8 cellular contexts compared by ENCODE assay signal in the genomic region with DNA sequence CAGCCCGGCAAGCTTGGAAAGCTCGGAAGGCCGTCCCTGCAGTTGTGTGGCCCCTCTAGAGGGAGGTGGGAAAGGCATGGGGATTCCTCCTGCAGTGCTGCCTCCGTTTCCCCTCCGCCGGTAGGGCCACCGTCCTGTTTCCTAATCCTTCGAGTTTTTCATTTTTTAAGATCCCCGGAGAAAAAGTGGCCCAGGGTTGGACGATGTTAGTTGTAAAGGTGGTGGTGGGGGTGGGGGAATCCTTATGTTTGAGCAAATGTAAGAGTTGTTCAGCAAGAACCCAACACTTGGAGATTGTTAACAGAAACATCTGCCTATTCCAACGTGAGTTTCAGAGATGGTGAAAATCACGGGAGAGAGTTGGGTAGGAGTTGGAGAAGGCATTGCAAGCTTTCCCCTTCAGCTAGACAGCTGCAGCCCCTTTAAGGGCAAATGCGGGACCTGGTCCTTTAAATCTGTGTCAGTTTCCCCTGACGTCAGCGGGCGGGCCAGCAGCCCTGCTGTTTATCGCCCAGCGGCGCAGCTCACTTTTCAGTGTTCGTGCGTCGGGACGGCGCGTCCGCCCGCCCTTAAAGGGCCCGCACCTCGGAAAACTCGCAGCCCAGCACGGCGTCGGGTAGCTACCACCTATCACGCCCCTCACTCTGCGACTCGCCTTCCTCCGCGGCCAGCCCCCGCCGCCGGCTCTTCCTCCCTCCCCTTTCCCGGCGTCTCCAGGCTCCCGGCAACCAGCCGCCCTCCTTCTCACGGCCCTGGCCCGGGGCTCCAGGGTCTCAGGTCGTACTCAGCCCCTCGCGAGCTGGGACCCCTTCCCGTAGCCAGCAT. TPM values are rescaled to one million over a fixed set of nuclear protein-coding genes. Genes with fewer than 3 reads are reported as not detected.
A peak's percentile ranks its signal among the peaks of the same experiment; 100 is the strongest.
DNase-seq lines count a peak whose midpoint lies in the region; ATAC-seq lines count a peak whose summit lies in the region.

A gene (plus strand): TSS at position 534 of the 825 bp plus-strand sequence. CDS start 521 bp downstream, outside the sequence.

- H3K14ac ChIP-seq in mesenchymal stem cell (ENCODE audit: low read length in 2 of 2): peak within 1 kb of the TSS in 1 of 2 experiments; percentile 96

- peak within 1 kb of the TSS; percentile 88 for H3K9ac ChIP-seq in NT2/D1 (ENCODE audit: insufficient read length, low read depth)
- H3K9ac ChIP-seq in endocrine pancreas (ENCODE audit: control insufficient read depth, insufficient read depth, low read length): peak within 1 kb of the TSS; percentile 87
- peak within 1 kb of the TSS; percentile 92 for H3K9ac ChIP-seq in mesenchymal stem cell (ENCODE audit: low read length)

- H3K4me1 ChIP-seq in NT2/D1 (ENCODE audit: insufficient read depth, insufficient read length) (peaks cover 8% of the 10 kb centered on the region), endocrine pancreas (ENCODE audit: control insufficient read depth, insufficient read depth, low read length) (no peaks in the 10 kb centered on the region), mesenchymal stem cell (ENCODE audit: control insufficient read depth, insufficient read depth, low read depth, low read length) (peaks cover 20% of the 10 kb centered on the region)

- ATAC-seq in GM21367 (IDR thresholded peaks at IDR 0.05; ENCODE audit: unreplicated experiment): peak; percentile 84
- ATAC-seq in activated CD8-positive, alpha-beta memory T cell treated with anti-CD3 and anti-CD28 coated beads, Interleukin-2, amount 10 ng/mL, durations not matched to agents 7 days and 5 days: peak; percentile 96

- peak within 1 kb of the TSS in 1 of 2 experiments; percentile 84 for H3K4ac ChIP-seq in mesenchymal stem cell (ENCODE audit: low read depth in 1 of 2, low read length in 2 of 2)

- H3K36me3 Mint-ChIP-seq in activated CD8-positive, alpha-beta memory T cell treated with anti-CD3 and anti-CD28 coated beads, Interleukin-2, amount 10 ng/mL, durations not matched to agents 7 days and 5 days: no peaks in the 10 kb centered on the region

- H2AK5ac ChIP-seq in mesenchymal stem cell (ENCODE audit: low read length, severe bottlenecking): no peak within 1 kb of the TSS

- peak within 1 kb of the TSS; percentile 81 for H3K4me2 ChIP-seq in mesenchymal stem cell (ENCODE audit: low read length, poor library complexity, severe bottlenecking)

- no peak within 1 kb of the TSS for H2BK120ac ChIP-seq in mesenchymal stem cell (ENCODE audit: low read depth, low read length)

- peak within 1 kb of the TSS; percentile 70 for H4K8ac ChIP-seq in mesenchymal stem cell (ENCODE audit: low read length)

- H3K36me3 ChIP-seq in NT2/D1 (ENCODE audit: insufficient read depth, insufficient read length, low read length) (peaks cover 25% of the 10 kb centered on the region), endocrine pancreas (ENCODE audit: control insufficient read depth, insufficient read depth, low read length) (no peaks in the 10 kb centered on the region), mesenchymal stem cell (ENCODE audit: control insufficient read depth in 1 of 2, insufficient read depth in 2 of 2, low read depth in 1 of 2, low read length in 2 of 2) (peaks cover 20 to 26% of the 10 kb centered on the region in 2 experiments)

- no peaks in the 10 kb centered on the region for H3K27me3 ChIP-seq in NT2/D1 (ENCODE audit: insufficient read depth, insufficient read length)
- no peaks in the 10 kb centered on the region for H3K27me3 ChIP-seq in endocrine pancreas (ENCODE audit: control insufficient read depth, insufficient read depth, low read length)
- no peaks in the 10 kb centered on the region for H3K27me3 ChIP-seq in mesenchymal stem cell (ENCODE audit: control insufficient read depth in 1 of 2, insufficient read depth in 1 of 2, low read length in 2 of 2)

- CTCF ChIA-PET in activated CD8-positive, alpha-beta memory T cell treated with anti-CD3 and anti-CD28 coated beads, Interleukin-2, amount 10 ng/mL, durations not matched to agents 7 days and 5 days (lab: Charles Lee): interaction anchor here (0.7 to 5.4 kb wide), 8 partner anchors 8 to 395 kb away, joined by 3 to 108 read pairs (median 4); a partner anchor contains a TSS

- WGBS in mesenchymal stem cell: 3% methylated on average over 39 of the region's 51 CpGs

- peak within 1 kb of the TSS; percentile 64 to 88 for H3K18ac ChIP-seq in mesenchymal stem cell (ENCODE audit: low read depth in 1 of 2, low read length in 2 of 2)

- peak within 1 kb of the TSS in 1 of 2 experiments; percentile 87 for H3K23ac ChIP-seq in mesenchymal stem cell (ENCODE audit: low read length in 2 of 2)

- no peaks in the 10 kb centered on the region for H3K9me3 Mint-ChIP-seq in activated CD8-positive, alpha-beta memory T cell treated with anti-CD3 and anti-CD28 coated beads, Interleukin-2, amount 10 ng/mL, durations not matched to agents 7 days and 5 days (ENCODE audit: low read depth)

- H3K79me1 ChIP-seq in mesenchymal stem cell (replicated peaks; ENCODE audit: low read length, poor library complexity, severe bottlenecking): peaks cover 14% of the 10 kb centered on the region

- DNase-seq in COLO829 (ENCODE audit: low spot score): peak; percentile 82
- peak in 72 of 76 experiments; percentile 34 to 88 (median 75) for DNase-seq in HUDEP-2 (lab: John Stamatoyannopoulos, UW; ENCODE audit: unreplicated experiment in 76 of 76)
- peak; percentile 93 for DNase-seq in NT2/D1 (ENCODE audit: low read depth, low spot score)
- DNase-seq in activated CD8-positive, alpha-beta memory T cell treated with anti-CD3 and anti-CD28 coated beads, Interleukin-2, amount 10 ng/mL, durations not matched to agents 7 days and 5 days: peak; percentile 95
- peak; percentile 95 for DNase-seq in mesenchymal stem cell
- peak; percentile 78 for DNase-seq in stimulated activated CD8-positive, alpha-beta memory T cell treated with anti-CD3 and anti-CD28 coated beads, Interleukin-12 subunit alpha, Interleukin-12 subunit beta, amount 100 ng/mL, for 4 hours (ENCODE audit: low read depth)

- peak within 1 kb of the TSS in 1 of 2 experiments; percentile 68 for H2BK12ac ChIP-seq in mesenchymal stem cell (ENCODE audit: low read length in 2 of 2)

- peak within 1 kb of the TSS; percentile 80 for H3K4me3 ChIP-seq in NT2/D1 (ENCODE audit: insufficient read length, low read depth)
- H3K4me3 ChIP-seq in endocrine pancreas (ENCODE audit: control insufficient read depth, insufficient read depth, low read length): peak within 1 kb of the TSS; percentile 63
- peak within 1 kb of the TSS; percentile 79 to 94 for H3K4me3 ChIP-seq in mesenchymal stem cell (ENCODE audit: insufficient read depth in 1 of 2, low read depth in 1 of 2, low read length in 2 of 2)

- peak within 1 kb of the TSS; percentile 10 for H2BK5ac ChIP-seq in mesenchymal stem cell (ENCODE audit: low read depth, low read length, poor library complexity, severe bottlenecking)

- H3K9me3 ChIP-seq in NT2/D1 (ENCODE audit: insufficient read depth, low read length) (no peaks in the 10 kb centered on the region), endocrine pancreas (ENCODE audit: control insufficient read depth, low read length) (no peaks in the 10 kb centered on the region), mesenchymal stem cell (ENCODE audit: control insufficient read depth, low read length) (no peaks in the 10 kb centered on the region)

- peak within 1 kb of the TSS; percentile 70 for H4K91ac ChIP-seq in mesenchymal stem cell (ENCODE audit: low read length)

- H2AFZ ChIP-seq in mesenchymal stem cell (ENCODE audit: low read depth, low read length): peak within 1 kb of the TSS; percentile 84

- peaks cover 33% of the 10 kb centered on the region for H3K4me1 Mint-ChIP-seq in activated CD8-positive, alpha-beta memory T cell treated with anti-CD3 and anti-CD28 coated beads, Interleukin-2, amount 10 ng/mL, durations not matched to agents 7 days and 5 days

- H2BK15ac ChIP-seq in mesenchymal stem cell (ENCODE audit: low read depth, poor library complexity, severe bottlenecking): peak within 1 kb of the TSS; percentile 83

- no peaks in the 10 kb centered on the region for H3K27me3 Mint-ChIP-seq in activated CD8-positive, alpha-beta memory T cell treated with anti-CD3 and anti-CD28 coated beads, Interleukin-2, amount 10 ng/mL, durations not matched to agents 7 days and 5 days

- peak within 1 kb of the TSS; percentile 85 for H3K27ac Mint-ChIP-seq in activated CD8-positive, alpha-beta memory T cell treated with anti-CD3 and anti-CD28 coated beads, Interleukin-2, amount 10 ng/mL, durations not matched to agents 7 days and 5 days

- H3K27ac ChIP-seq in mesenchymal stem cell (ENCODE audit: low read length, poor library complexity, severe bottlenecking): peak within 1 kb of the TSS; percentile 55

- peak within 1 kb of the TSS; percentile 90 for H3K4me3 Mint-ChIP-seq in activated CD8-positive, alpha-beta memory T cell treated with anti-CD3 and anti-CD28 coated beads, Interleukin-2, amount 10 ng/mL, durations not matched to agents 7 days and 5 days

RNA-seq across cellular contexts. Expression of the gene that starts here (rescaled TPM):
- 10 to 100 TPM; 18.9 to 21.3 TPM for total RNA-seq in activated CD8-positive, alpha-beta memory T cell treated with anti-CD3 and anti-CD28 coated beads, Interleukin-2, amount 10 ng/mL, durations not matched to agents 7 days and 5 days
- 32.2 TPM for polyA plus RNA-seq in mesenchymal stem cell (2013, experiment 1 of 2)
- polyA plus RNA-seq in mesenchymal stem cell (2013, experiment 2 of 2): 32.8 TPM

Comparison
In these comparisons a context has a peak if more than half of its experiments do, and no peak if none do; other contexts are left out.
1. Peak in every context shown above with its lines: DNase-seq, ATAC-seq, H3K4me3 ChIP-seq and H3K27ac ChIP-seq.